Comparison of ENCODE assay signal across 21 cellular contexts in the genomic region with DNA sequence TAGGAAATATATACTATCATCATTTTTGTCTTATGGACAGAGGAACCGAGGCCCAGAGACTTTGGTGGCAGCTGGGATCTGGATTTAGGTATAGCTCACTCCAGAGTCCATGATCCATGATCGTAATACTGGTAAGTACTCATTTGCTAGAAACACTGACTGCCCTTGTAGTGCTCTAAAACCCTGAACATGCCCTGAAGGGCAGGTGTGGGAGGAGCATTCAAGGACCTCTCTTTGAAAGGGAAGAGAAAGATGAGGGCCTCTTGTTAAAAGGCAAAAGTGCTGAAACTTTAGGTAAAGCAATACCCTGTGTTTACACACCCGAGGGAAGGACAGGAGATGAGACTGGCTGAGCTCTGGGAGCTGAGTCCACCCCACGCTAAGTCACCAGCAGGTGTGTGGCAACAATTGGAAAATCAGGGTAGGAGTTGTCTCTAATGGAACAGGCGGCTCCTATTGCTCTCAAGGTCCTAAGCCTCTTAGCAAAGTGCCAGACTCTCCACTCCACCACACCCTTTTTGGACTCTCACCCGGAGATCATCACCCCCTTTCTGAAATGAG. TPM values are rescaled to one million over a fixed set of nuclear protein-coding genes. Genes with fewer than 3 reads are reported as not detected.
DNase-seq lines count a peak whose midpoint lies in the region; ATAC-seq and TF ChIP-seq lines count a peak whose summit lies in the region.
"Had no signal": no experiment of that assay in that cellular context is flagged by ENCODE, and none has a peak within 500 bp of the region (broad histone marks: within the 10 kb centered on the region; RNA-seq: fewer than 3 reads in every experiment).

No MANE protein-coding gene starts in this region.

- no peaks in the 10 kb centered on the region for H3K9me3 ChIP-seq in lung (ENCODE audit: control insufficient read depth in 2 of 2, insufficient read depth in 1 of 2, low read length in 1 of 2)
- H3K9me3 ChIP-seq: BE2C had no signal

- peak in 2 of 3 experiments; percentile 35 to 97 for DNase-seq in NCI-H1417 (lab: John Stamatoyannopoulos, UW)
- no peak for DNase-seq in NCI-H1417 treated with DMSO at 0.1 percent for 48 hours (lab: John Stamatoyannopoulos, UW)
- DNase-seq in NCI-H187 treated with DMSO at 0.1 percent for 48 hours (lab: John Stamatoyannopoulos, UW), result peak; percentile 98
- peak; percentile 96 for DNase-seq in NCI-H345 treated with DMSO at 0.1 percent for 48 hours (lab: John Stamatoyannopoulos, UW; ENCODE audit: unreplicated experiment)
- peak; percentile 39 for DNase-seq in lung (ENCODE audit: low spot score)
- DNase-seq in activated naive CD4-positive, alpha-beta T cell treated with anti-CD3 and anti-CD28 coated beads, Interleukin-2, amount 50 U/mL, for 72 hours (ENCODE audit: low spot score in 2 of 2), result no peak
- DNase-seq in coronary artery (ENCODE audit: low spot score), result no peak
- DNase-seq: BE2C; CD4-positive, alpha-beta T cell; NCI-H1930; Right ventricle myocardium superior had no signal

- 66 to 81% methylated on average over 6 of the region's 6 CpGs for WGBS in lung, 2 donors

- H3K27ac Mint-ChIP-seq in activated naive CD4-positive, alpha-beta T cell treated with anti-CD3 and anti-CD28 coated beads, Interleukin-2, amount 50 U/mL, for 72 hours, result no peak overlapping the region
- H3K27ac Mint-ChIP-seq: CD4-positive, alpha-beta T cell; GM23338 had no signal

- ATAC-seq in lung (ENCODE audit: insufficient read depth, low FRiP score) (peak; percentile 24), GM21576 (IDR thresholded peaks at IDR 0.05; ENCODE audit: unreplicated experiment) (no peak)
- no peak for ATAC-seq in activated naive CD4-positive, alpha-beta T cell treated with anti-CD3 and anti-CD28 coated beads, Interleukin-2, amount 50 U/mL, for 72 hours
- ATAC-seq: GM23338, HCT116, HepG2 had no signal

- H3K36me3 ChIP-seq in lung (ENCODE audit: control insufficient read depth in 2 of 2, insufficient read depth in 2 of 2, low read length in 2 of 2), result no peaks in the 10 kb centered on the region
- H3K36me3 ChIP-seq: BE2C had no signal

- no peaks in the 10 kb centered on the region for H3K4me1 ChIP-seq in lung (ENCODE audit: control insufficient read depth in 2 of 2, insufficient read depth in 2 of 2, low read length in 2 of 2)
- H3K4me1 ChIP-seq: BE2C had no signal

- H3K4me3 ChIP-seq in lung (no peak overlapping the region), coronary artery (no peak overlapping the region)
- H3K4me3 ChIP-seq: GM23338, SK-N-MC had no signal

- H3K9me3 Mint-ChIP-seq in activated naive CD4-positive, alpha-beta T cell treated with anti-CD3 and anti-CD28 coated beads, Interleukin-2, amount 50 U/mL, for 72 hours, result no peaks in the 10 kb centered on the region
- H3K9me3 Mint-ChIP-seq: CD4-positive, alpha-beta T cell; GM23338 had no signal

- no peaks in the 10 kb centered on the region for H3K27me3 ChIP-seq in lung (ENCODE audit: control insufficient read depth, insufficient read depth)
- H3K27me3 ChIP-seq: BE2C had no signal

- TF ChIP-seq CTCF in lung (IDR thresholded peaks at IDR 0.05; ENCODE audit: control extremely low read depth, extremely low read depth) (no peak), coronary artery (IDR thresholded peaks at IDR 0.05) (no peak)

- H3K27ac ChIP-seq in lung (ENCODE audit: low read depth in 1 of 2, low read length in 1 of 2) (no peak overlapping the region), coronary artery (no peak overlapping the region)
- H3K27ac ChIP-seq: 22Rv1, KMS-11, SK-N-MC had no signal

- H3K36me3 Mint-ChIP-seq in activated naive CD4-positive, alpha-beta T cell treated with anti-CD3 and anti-CD28 coated beads, Interleukin-2, amount 50 U/mL, for 72 hours, result no peaks in the 10 kb centered on the region

RNA-seq across cellular contexts. Expression of gene TRPC7, which starts 34.9 kb away (rescaled TPM):
- not detected for total RNA-seq in lung
- polyA plus RNA-seq in lung, result not detected
- total RNA-seq in activated naive CD4-positive, alpha-beta T cell treated with anti-CD3 and anti-CD28 coated beads, Interleukin-2, amount 50 U/mL, for 72 hours, result not detected
- total RNA-seq: CD4-positive, alpha-beta T cell; HepG2; M059J; NCI-H460; Right ventricle myocardium superior had no signal
- polyA plus RNA-seq: AG04450, GM23338, HepG2 had no signal

Comparison
In these comparisons a context has a peak if more than half of its experiments do, and no peak if none do; other contexts are left out.
1. DNase-seq: peak in NCI-H1417 (2 of 3), NCI-H187 treated with DMSO at 0.1 percent for 48 hours (single experiment), NCI-H345 treated with DMSO at 0.1 percent for 48 hours (single experiment) and lung (single experiment); none in NCI-H1417 treated with DMSO at 0.1 percent for 48 hours (single experiment), activated naive CD4-positive, alpha-beta T cell treated with anti-CD3 and anti-CD28 coated beads, Interleukin-2, amount 50 U/mL, for 72 hours (0 of 2) and coronary artery (single experiment).